ENCODE assay signal across 13 cellular contexts in the genomic region with DNA sequence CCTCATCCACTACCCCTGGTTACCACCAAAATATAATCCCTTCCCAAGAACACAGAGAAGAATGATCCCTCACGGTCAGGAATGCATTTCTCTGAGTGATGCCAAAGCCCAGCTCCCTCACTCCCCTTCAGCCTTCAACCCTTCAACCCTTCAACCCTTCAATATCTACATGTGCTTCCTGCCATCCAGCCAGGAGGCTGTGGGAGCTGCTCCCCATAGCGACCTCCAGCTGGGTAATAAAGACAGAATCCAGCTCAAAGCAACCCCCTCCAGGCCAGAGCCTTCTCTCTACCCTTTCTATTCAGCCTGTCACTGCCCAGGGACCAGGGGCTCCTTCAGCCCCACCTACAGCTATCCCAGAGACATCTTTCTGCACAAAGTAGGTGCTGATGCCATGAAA. TPM values are rescaled to one million over a fixed set of nuclear protein-coding genes. Genes with fewer than 3 reads are reported as not detected.
A peak's percentile ranks its signal among the peaks of the same experiment; 100 is the strongest.
DNase-seq lines count a peak whose midpoint lies in the region; ATAC-seq, FAIRE-seq and TF ChIP-seq lines count a peak whose summit lies in the region.
"Had no signal": no experiment of that assay in that cellular context is flagged by ENCODE, and none has a peak within 500 bp of the region (broad histone marks: within the 10 kb centered on the region; RNA-seq: fewer than 3 reads in every experiment).

No MANE protein-coding gene starts in this region.

- 65% methylated on average over 2 of the region's 2 CpGs; no CpG with 5 or more reads in 1 of the 2 donors for WGBS in transverse colon (ENCODE audit: low coverage in 1 of 2), 2 donors

- ATAC-seq in Right ventricle myocardium inferior: no peak
- ATAC-seq in naive thymus-derived CD4-positive, alpha-beta T cell: no peak
- ATAC-seq: lower lobe of right lung had no signal

- H4K20me1 ChIP-seq in astrocyte (ENCODE audit: insufficient read depth, low read length): peaks cover 28% of the 10 kb centered on the region

- intact Hi-C loops in left ventricle myocardium inferior (cut with micrococcal nuclease) (no loop called here), Right ventricle myocardium inferior (cut with DNase I) (loop anchor here (10.0 kb wide), 1 partner anchor 83 kb away; the partner anchor contains the start of genes ATG13 and HARBI1), transverse colon (cut with DNase I; ENCODE audit: low total_unique reads) (no loop called here)
- intact Hi-C loops in naive thymus-derived CD4-positive, alpha-beta T cell (cut with micrococcal nuclease): loop anchor here in 1 of 2 donors (5.0 kb wide), 1 partner anchor 860 kb away; no protein-coding TSS in a partner anchor

- peak overlapping the region; percentile 89 for H3K4me3 ChIP-seq in left ventricle myocardium inferior
- H3K4me3 ChIP-seq in astrocyte (ENCODE audit: insufficient read depth, low read depth, low read length): no peak overlapping the region
- H3K4me3 ChIP-seq in naive thymus-derived CD4-positive, alpha-beta T cell (ENCODE audit: low read length): no peak overlapping the region
- no peak overlapping the region for H3K4me3 ChIP-seq in transverse colon
- H3K4me3 ChIP-seq: lower lobe of right lung had no signal

- no peaks in the 10 kb centered on the region for H3K9me3 ChIP-seq in left ventricle myocardium inferior (replicated peaks)
- no peaks in the 10 kb centered on the region for H3K9me3 ChIP-seq in astrocyte (ENCODE audit: insufficient read depth, low read depth, low read length)
- no peaks in the 10 kb centered on the region for H3K9me3 ChIP-seq in naive thymus-derived CD4-positive, alpha-beta T cell (ENCODE audit: control insufficient read depth in 2 of 3, low read length in 3 of 3)
- H3K9me3 ChIP-seq in transverse colon: no peaks in the 10 kb centered on the region
- H3K9me3 ChIP-seq: lower lobe of right lung had no signal

- H3K27ac ChIP-seq in left ventricle myocardium inferior (replicated peaks) (peak overlapping the region; percentile 96), astrocyte (ENCODE audit: low read depth, low read length) (no peak overlapping the region), transverse colon (peak overlapping the region in 3 of 4 donors; percentile 6 to 48 (median 17))
- no peak overlapping the region for H3K27ac ChIP-seq in naive thymus-derived CD4-positive, alpha-beta T cell (ENCODE audit: low read depth, low read length)

- peaks cover 15% of the 10 kb centered on the region for H3K36me3 Mint-ChIP-seq in astrocyte (ENCODE audit: low read depth, unreplicated experiment)
- H3K36me3 Mint-ChIP-seq in naive thymus-derived CD4-positive, alpha-beta T cell: peaks cover 0 to 32% (median 8%) of the 10 kb centered on the region in 5 donors

- H3K4me3 Mint-ChIP-seq in astrocyte (ENCODE audit: unreplicated experiment): peak overlapping the region; percentile 62
- H3K4me3 Mint-ChIP-seq in naive thymus-derived CD4-positive, alpha-beta T cell: peak overlapping the region in 8 of 10 donors; percentile 3 to 100 (median 62)
- H3K4me3 Mint-ChIP-seq: CD14-positive monocyte had no signal

- peaks cover 39% of the 10 kb centered on the region for H3K36me3 ChIP-seq in left ventricle myocardium inferior
- peaks cover 22% of the 10 kb centered on the region for H3K36me3 ChIP-seq in astrocyte (ENCODE audit: insufficient read depth, low read length)
- H3K36me3 ChIP-seq in naive thymus-derived CD4-positive, alpha-beta T cell (ENCODE audit: control insufficient read depth in 2 of 3, insufficient read depth in 3 of 3, low read length in 3 of 3): peaks cover 15 to 48% (median 32%) of the 10 kb centered on the region in 3 experiments
- peaks cover 0 to 28% (median 9%) of the 10 kb centered on the region in 4 donors for H3K36me3 ChIP-seq in transverse colon

- no peaks in the 10 kb centered on the region for H3K27me3 Mint-ChIP-seq in astrocyte (ENCODE audit: low read depth, unreplicated experiment)
- peaks cover 0 to 5% (median 0%) of the 10 kb centered on the region in 5 donors for H3K27me3 Mint-ChIP-seq in naive thymus-derived CD4-positive, alpha-beta T cell

- no peak for TF ChIP-seq EP300 in transverse colon (IDR thresholded peaks at IDR 0.05; ENCODE audit: low read depth)

- H3K9me3 Mint-ChIP-seq in astrocyte (ENCODE audit: unreplicated experiment): no peaks in the 10 kb centered on the region
- H3K9me3 Mint-ChIP-seq in naive thymus-derived CD4-positive, alpha-beta T cell: peaks cover 0 to 2% (median 0%) of the 10 kb centered on the region in 11 donors

- H3K4me1 ChIP-seq in left ventricle myocardium inferior: peaks cover 91% of the 10 kb centered on the region
- peaks cover 33% of the 10 kb centered on the region for H3K4me1 ChIP-seq in astrocyte (ENCODE audit: insufficient read depth, low read length)
- H3K4me1 ChIP-seq in naive thymus-derived CD4-positive, alpha-beta T cell (ENCODE audit: control insufficient read depth in 2 of 2, insufficient read depth in 2 of 2, low read length in 2 of 2): peaks cover 31 to 38% of the 10 kb centered on the region in 2 donors
- H3K4me1 ChIP-seq in transverse colon: peaks cover 16 to 48% (median 41%) of the 10 kb centered on the region in 4 donors

- peak overlapping the region; percentile 100 for H3K27ac Mint-ChIP-seq in astrocyte (ENCODE audit: unreplicated experiment)
- H3K27ac Mint-ChIP-seq in naive thymus-derived CD4-positive, alpha-beta T cell: peak overlapping the region in 8 of 9 donors; percentile 35 to 81 (median 71)

- POLR2A ChIA-PET in naive thymus-derived CD4-positive, alpha-beta T cell (lab: Charles Lee): interaction anchor here (0.6 to 12.4 kb wide), 5 partner anchors 13 to 780 kb away, joined by 3 to 135 read pairs (median 3); partner anchors contain the start of gene PEX16

- H3K4me1 Mint-ChIP-seq in astrocyte (ENCODE audit: low read depth, unreplicated experiment): peaks cover 55% of the 10 kb centered on the region
- H3K4me1 Mint-ChIP-seq in naive thymus-derived CD4-positive, alpha-beta T cell: peaks cover 42 to 73% (median 47%) of the 10 kb centered on the region in 7 donors

- no peak for TF ChIP-seq POLR2A in transverse colon (IDR thresholded peaks at IDR 0.05)

- no peak for DNase-seq in left ventricle myocardium inferior
- no peak for DNase-seq in Right ventricle myocardium inferior (ENCODE audit: missing footprints)
- DNase-seq in astrocyte (ENCODE audit: low read depth): no peak
- DNase-seq in naive thymus-derived CD4-positive, alpha-beta T cell: no peak
- DNase-seq in transverse colon: no peak
- DNase-seq in DMS153 (lab: John Stamatoyannopoulos, UW): no peak
- DNase-seq in inferior parietal cortex (ENCODE audit: extremely low spot score): no peak
- no peak for DNase-seq in iPS-NIHi7 (ENCODE audit: extremely low spot score)
- DNase-seq: activated CD4-positive, alpha-beta T cell treated with anti-CD3 and anti-CD28 coated beads, Interleukin-2, amount 50 U/mL, for 1 hour; lower lobe of right lung; NCI-H510A; SHP77 treated with DMSO at 0.1 percent for 48 hours had no signal

- in situ Hi-C loops in transverse colon (cut with MboI; ENCODE audit: low pct_ligation_motif_present in 1 of 4, low pct_unique_long_range_greater_than_20kb in 1 of 4, low sequenced_read_pairs in 3 of 4): no loop called here

- TF ChIP-seq CTCF in left ventricle myocardium inferior (IDR thresholded peaks at IDR 0.05; ENCODE audit: borderline replicate concordance) (no peak), astrocyte (IDR thresholded peaks at IDR 0.05; ENCODE audit: insufficient read depth, low read depth, low read length) (no peak), transverse colon (IDR thresholded peaks at IDR 0.05) (no peak)

- H2AFZ ChIP-seq in astrocyte (ENCODE audit: low read depth, low read length): no peak overlapping the region

- H3K27me3 ChIP-seq in left ventricle myocardium inferior (ENCODE audit: low read depth) (no peaks in the 10 kb centered on the region), astrocyte (ENCODE audit: insufficient read depth, low read length) (no peaks in the 10 kb centered on the region), transverse colon (no peaks in the 10 kb centered on the region)
- no peaks in the 10 kb centered on the region for H3K27me3 ChIP-seq in naive thymus-derived CD4-positive, alpha-beta T cell (ENCODE audit: control insufficient read depth in 2 of 2, insufficient read depth in 2 of 2, low read length in 2 of 2)

- peak overlapping the region; percentile 31 for H3K9ac ChIP-seq in astrocyte (ENCODE audit: low read length)

- CTCF ChIA-PET in naive thymus-derived CD4-positive, alpha-beta T cell (lab: Charles Lee): interaction anchor here (1.0 kb wide), 1 partner anchor 19 kb away, joined by 3 read pairs; no protein-coding TSS in a partner anchor

- H3K4me2 ChIP-seq in astrocyte (ENCODE audit: low read length): peak overlapping the region; percentile 93

- no peak for FAIRE-seq in astrocyte (lab: Jason Lieb, UNC)

- peaks cover 78% of the 10 kb centered on the region for H3K79me2 ChIP-seq in astrocyte (ENCODE audit: insufficient read depth, low read length)

RNA-seq across cellular contexts. Expression of gene ARHGAP1, which starts 2.7 kb away (rescaled TPM):
- total RNA-seq in left ventricle myocardium inferior (101 TPM), Right ventricle myocardium inferior (68.4 TPM), astrocyte (116 and 129 TPM in 2 replicates), transverse colon (10 to 100 TPM; 48.6 to 69.5 (median 50.9) TPM)
- 10 to 100 TPM; 44.6 to 82.5 (median 64.6) TPM for total RNA-seq in naive thymus-derived CD4-positive, alpha-beta T cell
- polyA plus RNA-seq in naive thymus-derived CD4-positive, alpha-beta T cell: 10 to 100 TPM; 44.2 to 69.9 TPM

RNA-seq across cellular contexts. Expression of gene ZNF408, which starts 3.1 kb away (rescaled TPM):
- total RNA-seq in left ventricle myocardium inferior (7.3 TPM), Right ventricle myocardium inferior (6.0 TPM), astrocyte (18.3 and 20.3 TPM in 2 replicates), transverse colon (10 to 100 TPM in 2 of 4 donors, 1 to 10 TPM in 2; 6.0 to 19.3 (median 10.0) TPM)
- total RNA-seq in naive thymus-derived CD4-positive, alpha-beta T cell: 10 to 100 TPM in 4 of 5 experiments, 1 to 10 TPM in 1; 7.8 to 20.0 (median 16.6) TPM
- polyA plus RNA-seq in naive thymus-derived CD4-positive, alpha-beta T cell: 10 to 100 TPM in 1 of 2 donors, 1 to 10 TPM in 1; 7.0 to 14.1 TPM

RNA-seq across cellular contexts. Expression of gene F2, which starts 21.3 kb away (rescaled TPM):
- total RNA-seq in left ventricle myocardium inferior (not detected), Right ventricle myocardium inferior (not detected), astrocyte (0.57 and 0.60 TPM in 2 replicates), transverse colon (under 1 TPM in 2 of 4 donors, not detected in 2; 0.41 to 0.48 TPM)
- total RNA-seq in naive thymus-derived CD4-positive, alpha-beta T cell: under 1 TPM in 1 of 5 experiments, not detected in 4; 0.15 TPM
- polyA plus RNA-seq in naive thymus-derived CD4-positive, alpha-beta T cell: not detected
- total RNA-seq: lower lobe of right lung had no signal
- polyA plus RNA-seq: CD14-positive monocyte had no signal

Comparison
In these comparisons a context has a peak if more than half of its experiments do, and no peak if none do; other contexts are left out.
1. H3K27ac ChIP-seq: peak in left ventricle myocardium inferior (single experiment) and transverse colon (3 of 4); none in astrocyte (single experiment) and naive thymus-derived CD4-positive, alpha-beta T cell (single experiment).